1 cellular context compared by ENCODE assay signal in genomic region chr2:9373047-9373446, GRCh38.
TF ChIP-seq lines count a peak whose summit lies in the region.

No MANE protein-coding gene starts in this region.

TF ChIP-seq in GM23338, 12 proteins besides CTCF, POLR2A, EP300 and RAD21 (continued from another document):
- no peak for TF ChIP-seq ZNF462 (CRISPR knock-in tag; IDR thresholded peaks at IDR 0.05)
- no peak for TF ChIP-seq EZH2 (IDR thresholded peaks at IDR 0.05; ENCODE audit: low read depth, unreplicated experiment)
- no peak for TF ChIP-seq CREB1 (CRISPR knock-in tag; IDR thresholded peaks at IDR 0.05; ENCODE audit: low read depth)
- no peak for TF ChIP-seq EZH2phosphoT487 (IDR thresholded peaks at IDR 0.05; ENCODE audit: unreplicated experiment)
